Comparison of ENCODE assay signal across 8 cellular contexts in genomic region chr1:214281902-214282695, GRCh38. TPM values are rescaled to one million over a fixed set of nuclear protein-coding genes. Genes with fewer than 3 reads are reported as not detected.
A peak's percentile ranks its signal among the peaks of the same experiment; 100 is the strongest.
DNase-seq lines count a peak whose midpoint lies in the region; ATAC-seq and TF ChIP-seq lines count a peak whose summit lies in the region.

No MANE protein-coding gene starts in this region.

- peaks cover 47% of the 10 kb centered on the region for H3K4me1 Mint-ChIP-seq in activated naive CD4-positive, alpha-beta T cell treated with anti-CD3 and anti-CD28 coated beads, Interleukin-2, amount 10 ng/mL, durations not matched to agents 7 days and 5 days

- H3K36me3 Mint-ChIP-seq in activated naive CD4-positive, alpha-beta T cell treated with anti-CD3 and anti-CD28 coated beads, Interleukin-2, amount 10 ng/mL, durations not matched to agents 7 days and 5 days, result peaks cover 12% of the 10 kb centered on the region

- WGBS in iPS DF 6.9 (ENCODE audit: insufficient coverage, insufficient read length), result no CpG with 5 or more reads among the region's 9 CpGs

- CTCF ChIA-PET in activated naive CD4-positive, alpha-beta T cell treated with anti-CD3 and anti-CD28 coated beads, Interleukin-2, amount 10 ng/mL, durations not matched to agents 7 days and 5 days (lab: Charles Lee), result interaction anchor here (1.1 kb wide), 1 partner anchor 50 kb away, joined by 4 read pairs; no protein-coding TSS in a partner anchor

- H3K4me3 Mint-ChIP-seq in activated naive CD4-positive, alpha-beta T cell treated with anti-CD3 and anti-CD28 coated beads, Interleukin-2, amount 10 ng/mL, durations not matched to agents 7 days and 5 days, result peak overlapping the region; percentile 93

- no peaks in the 10 kb centered on the region for H3K36me3 ChIP-seq in iPS DF 6.9 (ENCODE audit: control insufficient read depth, insufficient read depth, low read length)
- no peaks in the 10 kb centered on the region for H3K36me3 ChIP-seq in skeletal muscle tissue (ENCODE audit: control insufficient read depth in 3 of 3, insufficient read depth in 3 of 3, low read length in 3 of 3)

- H3K27ac Mint-ChIP-seq in activated naive CD4-positive, alpha-beta T cell treated with anti-CD3 and anti-CD28 coated beads, Interleukin-2, amount 10 ng/mL, durations not matched to agents 7 days and 5 days, result peak overlapping the region; percentile 87

- H3K4me3 ChIP-seq in iPS DF 6.9 (ENCODE audit: low read length), result peak overlapping the region; percentile 75; the same call in 1 of the 2 replicates
- peak overlapping the region; percentile 63 to 94 (median 91) for H3K4me3 ChIP-seq in skeletal muscle tissue (ENCODE audit: low read length in 3 of 3)

- ATAC-seq in GM18505 (IDR thresholded peaks at IDR 0.05; ENCODE audit: unreplicated experiment), result no peak

- peaks cover 4% of the 10 kb centered on the region for H3K27me3 Mint-ChIP-seq in activated naive CD4-positive, alpha-beta T cell treated with anti-CD3 and anti-CD28 coated beads, Interleukin-2, amount 10 ng/mL, durations not matched to agents 7 days and 5 days

- peak overlapping the region; percentile 69 to 94 (median 83) for H3K9ac ChIP-seq in skeletal muscle tissue (ENCODE audit: low read depth in 1 of 3, low read length in 3 of 3)

- no peaks in the 10 kb centered on the region for H3K9me3 ChIP-seq in iPS DF 6.9 (ENCODE audit: control insufficient read depth, insufficient read depth, low read length)
- no peaks in the 10 kb centered on the region for H3K9me3 ChIP-seq in skeletal muscle tissue (ENCODE audit: control insufficient read depth in 3 of 3, low read length in 3 of 3)

- TF ChIP-seq POLR2A in GM18505 (IDR thresholded peaks at IDR 0.05; ENCODE audit: borderline replicate concordance, extremely low read depth, insufficient read depth, insufficient read length), result no peak

- no peaks in the 10 kb centered on the region for H3K4me1 ChIP-seq in iPS DF 6.9 (ENCODE audit: control insufficient read depth, insufficient read depth, low read length)
- H3K4me1 ChIP-seq in skeletal muscle tissue (ENCODE audit: control insufficient read depth in 3 of 3, insufficient read depth in 3 of 3, low read length in 3 of 3), result peaks cover 13 to 46% (median 20%) of the 10 kb centered on the region in 3 donors

- no peaks in the 10 kb centered on the region for H3K9me3 Mint-ChIP-seq in activated naive CD4-positive, alpha-beta T cell treated with anti-CD3 and anti-CD28 coated beads, Interleukin-2, amount 10 ng/mL, durations not matched to agents 7 days and 5 days

- DNase-seq in activated naive CD4-positive, alpha-beta T cell treated with anti-CD3 and anti-CD28 coated beads, Interleukin-2, amount 10 ng/mL, durations not matched to agents 7 days and 5 days, result no peak
- no peak for DNase-seq in activated naive CD4-positive, alpha-beta T cell (lab: John Stamatoyannopoulos, UW)
- DNase-seq in NAMALWA (ENCODE audit: low spot score) (peak; percentile 25), amniotic epithelial cell (ENCODE audit: low read depth) (peak; percentile 47), iPS DF 6.9 (ENCODE audit: low read depth, low spot score) (no peak), SHP77 treated with DMSO at 0.1 percent for 48 hours (lab: John Stamatoyannopoulos, UW) (no peak)

- H3K27me3 ChIP-seq in iPS DF 6.9 (ENCODE audit: control insufficient read depth, insufficient read depth, low read length), result peaks cover 29% of the 10 kb centered on the region
- no peaks in the 10 kb centered on the region for H3K27me3 ChIP-seq in skeletal muscle tissue (ENCODE audit: control insufficient read depth in 3 of 3, insufficient read depth in 3 of 3, low read length in 3 of 3)

- H3K27ac ChIP-seq in iPS DF 6.9 (ENCODE audit: low read length) (no peak overlapping the region), skeletal muscle tissue (ENCODE audit: low read depth, low read length) (peak overlapping the region; percentile 79)

RNA-seq across cellular contexts. Expression of gene SMYD2, which starts 1.1 kb away (rescaled TPM):
- total RNA-seq in skeletal muscle tissue, result 63.2 TPM

Comparison
In these comparisons a context has a peak if more than half of its experiments do, and no peak if none do; other contexts are left out.
1. DNase-seq: peak in NAMALWA (single experiment) and amniotic epithelial cell (single experiment); none in activated naive CD4-positive, alpha-beta T cell treated with anti-CD3 and anti-CD28 coated beads, Interleukin-2, amount 10 ng/mL, durations not matched to agents 7 days and 5 days (single experiment), activated naive CD4-positive, alpha-beta T cell (0 of 4), iPS DF 6.9 (single experiment) and SHP77 treated with DMSO at 0.1 percent for 48 hours (single experiment).